In genomic region chr18:48947583-48947982, GRCh38 we compare ENCODE assay signal across 8 cellular contexts. TPM values are rescaled to one million over a fixed set of nuclear protein-coding genes. Genes with fewer than 3 reads are reported as not detected.
DNase-seq lines count a peak whose midpoint lies in the region; ATAC-seq and TF ChIP-seq lines count a peak whose summit lies in the region.

No MANE protein-coding gene starts in this region.

- TF ChIP-seq CTCF in CD4-positive, alpha-beta T cell (IDR thresholded peaks at IDR 0.05) = no peak

- H3K36me3 Mint-ChIP-seq in CD4-positive, alpha-beta T cell (ENCODE audit: low read depth) = peaks cover 57% of the 10 kb centered on the region
- no peaks in the 10 kb centered on the region for H3K36me3 Mint-ChIP-seq in naive B cell

- H3K27ac ChIP-seq in CD4-positive, alpha-beta T cell (ENCODE audit: low read depth, low read length) = no peak overlapping the region
- no peak overlapping the region for H3K27ac ChIP-seq in effector memory CD4-positive, alpha-beta T cell (ENCODE audit: insufficient read depth, low read length, poor library complexity, severe bottlenecking)

- POLR2A ChIA-PET in CD4-positive, alpha-beta T cell (lab: Charles Lee) = interaction anchor here (0.7 to 3.2 kb wide), 4 partner anchors 14 to 105 kb away, joined by 4 to 14 read pairs (median 8); no protein-coding TSS in a partner anchor

- H3K9me3 Mint-ChIP-seq in CD4-positive, alpha-beta T cell = no peaks in the 10 kb centered on the region
- H3K9me3 Mint-ChIP-seq in naive B cell = no peaks in the 10 kb centered on the region

- CTCF ChIA-PET in CD4-positive, alpha-beta T cell (lab: Charles Lee) = interaction anchor here (0.7 kb wide), 1 partner anchor 21 kb away, joined by 3 read pairs; no protein-coding TSS in a partner anchor

- no peak for DNase-seq in CD4-positive, alpha-beta T cell
- DNase-seq in NCI-H1105 treated with DMSO at 0.1 percent for 48 hours (lab: John Stamatoyannopoulos, UW) = peak; percentile 31
- no peak for DNase-seq in effector memory CD4-positive, alpha-beta T cell
- no peak for DNase-seq in naive B cell
- no peak for DNase-seq in SKM-1 (lab: John Stamatoyannopoulos, UW; ENCODE audit: unreplicated experiment)
- no peak for DNase-seq in inferior parietal cortex (ENCODE audit: extremely low spot score)
- no peak for DNase-seq in OCI-M2 (lab: John Stamatoyannopoulos, UW; ENCODE audit: unreplicated experiment)
- no peak for DNase-seq in activated CD8-positive, alpha-beta memory T cell treated with anti-CD3 and anti-CD28 coated beads, Interleukin-2, amount 50 U/mL, for 4 hours

- peak overlapping the region; percentile 89 for H3K4me3 ChIP-seq in effector memory CD4-positive, alpha-beta T cell (ENCODE audit: insufficient read depth, low read depth, low read length, poor library complexity, severe bottlenecking)

- no peak for ATAC-seq in CD4-positive, alpha-beta T cell (ENCODE audit: poor library complexity)
- ATAC-seq in naive B cell (ENCODE audit: low read depth in 2 of 2) = no peak

- H3K27ac Mint-ChIP-seq in CD4-positive, alpha-beta T cell = peak overlapping the region; percentile 99
- peak overlapping the region in 5 of 6 donors; percentile 53 to 100 (median 82) for H3K27ac Mint-ChIP-seq in naive B cell

- no peaks in the 10 kb centered on the region for H3K27me3 ChIP-seq in CD4-positive, alpha-beta T cell (ENCODE audit: control insufficient read depth, insufficient read depth, low read length)
- H3K27me3 ChIP-seq in effector memory CD4-positive, alpha-beta T cell (replicated peaks; ENCODE audit: control insufficient read depth, insufficient read depth, low read length, poor library complexity, severe bottlenecking) = no peaks in the 10 kb centered on the region

- intact Hi-C loops in CD4-positive, alpha-beta T cell (cut with DNase I, micrococcal nuclease) = loop anchor here (5.0 to 10.0 kb wide), 5 partner anchors 35 to 867 kb away; partner anchors contain the start of gene ACAA2 (in 1 of the 2)

- H3K4me1 Mint-ChIP-seq in CD4-positive, alpha-beta T cell (ENCODE audit: low read depth) = peaks cover 68% of the 10 kb centered on the region
- H3K4me1 Mint-ChIP-seq in naive B cell = peaks cover 33 to 52% (median 36%) of the 10 kb centered on the region in 3 donors

- H3K27me3 Mint-ChIP-seq in CD4-positive, alpha-beta T cell = no peaks in the 10 kb centered on the region
- no peaks in the 10 kb centered on the region for H3K27me3 Mint-ChIP-seq in naive B cell

- H3K9me3 ChIP-seq in CD4-positive, alpha-beta T cell (ENCODE audit: control insufficient read depth, low read length) = no peaks in the 10 kb centered on the region
- no peaks in the 10 kb centered on the region for H3K9me3 ChIP-seq in effector memory CD4-positive, alpha-beta T cell (ENCODE audit: control insufficient read depth, low read length)

- peaks cover 50% of the 10 kb centered on the region for H3K4me1 ChIP-seq in effector memory CD4-positive, alpha-beta T cell (ENCODE audit: control insufficient read depth, insufficient read depth, low read length, poor library complexity, severe bottlenecking)

- peak overlapping the region; percentile 100 for H3K4me3 Mint-ChIP-seq in CD4-positive, alpha-beta T cell
- peak overlapping the region; percentile 83 to 97 (median 93) for H3K4me3 Mint-ChIP-seq in naive B cell

- H3K36me3 ChIP-seq in effector memory CD4-positive, alpha-beta T cell (ENCODE audit: control insufficient read depth, insufficient read depth, low read length) = no peaks in the 10 kb centered on the region

RNA-seq across cellular contexts. Expression of gene SMAD7, which starts 3.2 kb away (rescaled TPM):
- total RNA-seq in CD4-positive, alpha-beta T cell = 100 to 1,000 TPM; 244 to 254 TPM
- 1 to 10 TPM in 5 of 6 donors, under 1 TPM in 1; 0.47 to 3.7 (median 1.6) TPM for polyA plus RNA-seq in naive B cell (ENCODE audit: low read depth in 6 of 6)
